31 cellular contexts compared by ENCODE assay signal in genomic region chr5:124182133-124182532, GRCh38.
A peak's percentile ranks its signal among the peaks of the same experiment; 100 is the strongest.
DNase-seq lines count a peak whose midpoint lies in the region; ATAC-seq and TF ChIP-seq lines count a peak whose summit lies in the region.
"Had no signal": no experiment of that assay in that cellular context is flagged by ENCODE, and none has a peak within 500 bp of the region (broad histone marks: within the 10 kb centered on the region; RNA-seq: fewer than 3 reads in every experiment).

No MANE protein-coding gene starts in this region.

- no peak overlapping the region for H3K27ac Mint-ChIP-seq in activated CD4-positive, alpha-beta T cell treated with anti-CD3 and anti-CD28 coated beads, Interleukin-2, amount 10 ng/mL, durations not matched to agents 7 days and 5 days
- H3K27ac Mint-ChIP-seq: activated CD8-positive, alpha-beta T cell treated with anti-CD3 and anti-CD28 coated beads for 36 hours; activated naive CD4-positive, alpha-beta T cell treated with anti-CD3 and anti-CD28 coated beads, Interleukin-2, amount 50 U/mL, for 72 hours; activated T-helper 2 cell treated with anti-CD3 and anti-CD28 coated beads, Interferon-gamma antibody, Interleukin-2, Interleukin-4, amounts not matched to agents 10 μg/mL and 5 μg/mL and 100 μg/mL, durations not matched to agents 14 hours and 24 hours and 36 hours; B cell; CD8-positive, alpha-beta T cell; effector memory CD8-positive, alpha-beta T cell; H9; natural killer cell treated with Interleukin-12 subunit alpha and Interleukin-12 subunit beta and Interleukin-15 and Interleukin-18, amount 100 ng/mL, for 72 hours; type B pancreatic cell had no signal

- peaks cover 4% of the 10 kb centered on the region for H3K4me1 ChIP-seq in MM.1S (ENCODE audit: low read length)
- no peaks in the 10 kb centered on the region for H3K4me1 ChIP-seq in left ventricle myocardium inferior

- H3K9me3 ChIP-seq in MM.1S (replicated peaks; ENCODE audit: insufficient read depth, low read length) (no peaks in the 10 kb centered on the region), left ventricle myocardium inferior (replicated peaks) (no peaks in the 10 kb centered on the region)
- H3K9me3 ChIP-seq: colonic mucosa, mucosa of descending colon had no signal

- H3F3A ChIP-seq in MM.1S (ENCODE audit: insufficient read depth, low read length), result peaks cover 9% of the 10 kb centered on the region

- H3K79me2 ChIP-seq in MM.1S (ENCODE audit: low read length), result no peaks in the 10 kb centered on the region

- H3K9ac ChIP-seq in MM.1S (ENCODE audit: low read length), result no peak overlapping the region

- no peak overlapping the region for H3K4me2 ChIP-seq in MM.1S (ENCODE audit: low read depth, low read length)

- POLR2A ChIA-PET in activated CD4-positive, alpha-beta T cell treated with anti-CD3 and anti-CD28 coated beads, Interleukin-2, amount 10 ng/mL, durations not matched to agents 7 days and 5 days (lab: Charles Lee), result no interaction called here

- no peak overlapping the region for H2AFZ ChIP-seq in MM.1S (ENCODE audit: low read length)

- H3K4me3 ChIP-seq in MM.1S (ENCODE audit: low read length), result no peak overlapping the region
- H3K4me3 ChIP-seq in left ventricle myocardium inferior, result no peak overlapping the region
- H3K4me3 ChIP-seq: cardiac muscle cell, colonic mucosa, lung, mucosa of descending colon, smooth muscle cell had no signal

- TF ChIP-seq CTCF in MM.1S (IDR thresholded peaks at IDR 0.05; ENCODE audit: low read length) (no peak), left ventricle myocardium inferior (IDR thresholded peaks at IDR 0.05; ENCODE audit: borderline replicate concordance) (no peak)

- no peaks in the 10 kb centered on the region for H3K4me1 Mint-ChIP-seq in activated CD4-positive, alpha-beta T cell treated with anti-CD3 and anti-CD28 coated beads, Interleukin-2, amount 10 ng/mL, durations not matched to agents 7 days and 5 days

- H3K9me3 Mint-ChIP-seq in activated CD4-positive, alpha-beta T cell treated with anti-CD3 and anti-CD28 coated beads, Interleukin-2, amount 10 ng/mL, durations not matched to agents 7 days and 5 days, result no peaks in the 10 kb centered on the region
- H3K9me3 Mint-ChIP-seq: activated CD8-positive, alpha-beta T cell treated with anti-CD3 and anti-CD28 coated beads for 36 hours; activated naive CD4-positive, alpha-beta T cell treated with anti-CD3 and anti-CD28 coated beads, Interleukin-2, amount 50 U/mL, for 72 hours; CD8-positive, alpha-beta T cell; natural killer cell treated with Interleukin-12 subunit alpha and Interleukin-12 subunit beta and Interleukin-15 and Interleukin-18, amount 100 ng/mL, for 72 hours had no signal

- no peak overlapping the region for H3K4me3 Mint-ChIP-seq in activated CD4-positive, alpha-beta T cell treated with anti-CD3 and anti-CD28 coated beads, Interleukin-2, amount 10 ng/mL, durations not matched to agents 7 days and 5 days
- H3K4me3 Mint-ChIP-seq: activated CD8-positive, alpha-beta T cell treated with anti-CD3 and anti-CD28 coated beads for 36 hours; B cell; CD8-positive, alpha-beta T cell; effector memory CD8-positive, alpha-beta T cell; H9; natural killer cell treated with Interleukin-12 subunit alpha and Interleukin-12 subunit beta and Interleukin-15 and Interleukin-18, amount 100 ng/mL, for 72 hours; type B pancreatic cell had no signal

- ATAC-seq in GM18511 (IDR thresholded peaks at IDR 0.05; ENCODE audit: unreplicated experiment), result peak; percentile 74
- peak; percentile 88 for ATAC-seq in GM21390 (IDR thresholded peaks at IDR 0.05; ENCODE audit: unreplicated experiment)
- ATAC-seq in HG02884 (IDR thresholded peaks at IDR 0.05; ENCODE audit: unreplicated experiment), result peak; percentile 70
- ATAC-seq in HG03095 (IDR thresholded peaks at IDR 0.05; ENCODE audit: unreplicated experiment), result no peak
- ATAC-seq: activated CD8-positive, alpha-beta T cell treated with anti-CD3 and anti-CD28 coated beads for 36 hours; activated naive CD4-positive, alpha-beta T cell treated with anti-CD3 and anti-CD28 coated beads, Interleukin-2, amount 50 U/mL, for 72 hours; CD8-positive, alpha-beta T cell; effector memory CD8-positive, alpha-beta T cell; mucosa of descending colon; natural killer cell treated with Interleukin-12 subunit alpha and Interleukin-12 subunit beta and Interleukin-15 and Interleukin-18, amount 100 ng/mL, for 72 hours had no signal

- CTCF ChIA-PET in activated CD4-positive, alpha-beta T cell treated with anti-CD3 and anti-CD28 coated beads, Interleukin-2, amount 10 ng/mL, durations not matched to agents 7 days and 5 days (lab: Charles Lee), result no interaction called here

- no peaks in the 10 kb centered on the region for H3K9me2 ChIP-seq in MM.1S (replicated peaks; ENCODE audit: insufficient read depth, low read length)

- peaks cover 54% of the 10 kb centered on the region for H3K27me3 ChIP-seq in MM.1S (replicated peaks; ENCODE audit: insufficient read depth, low read length)
- no peaks in the 10 kb centered on the region for H3K27me3 ChIP-seq in left ventricle myocardium inferior (ENCODE audit: low read depth)
- H3K27me3 ChIP-seq: cardiac muscle cell, colonic mucosa had no signal

- H3K27ac ChIP-seq in MM.1S (ENCODE audit: low read length), result no peak overlapping the region
- no peak overlapping the region for H3K27ac ChIP-seq in left ventricle myocardium inferior (replicated peaks)
- H3K27ac ChIP-seq: cardiac muscle cell had no signal

- no peaks in the 10 kb centered on the region for H3K36me3 Mint-ChIP-seq in activated CD4-positive, alpha-beta T cell treated with anti-CD3 and anti-CD28 coated beads, Interleukin-2, amount 10 ng/mL, durations not matched to agents 7 days and 5 days (ENCODE audit: low read depth)
- H3K36me3 Mint-ChIP-seq: activated naive CD4-positive, alpha-beta T cell treated with anti-CD3 and anti-CD28 coated beads, Interleukin-2, amount 50 U/mL, for 72 hours; CD8-positive, alpha-beta T cell; natural killer cell treated with Interleukin-12 subunit alpha and Interleukin-12 subunit beta and Interleukin-15 and Interleukin-18, amount 100 ng/mL, for 72 hours had no signal

- no peaks in the 10 kb centered on the region for H4K20me1 ChIP-seq in MM.1S (ENCODE audit: insufficient read depth, low read length)

- DNase-seq in MM.1S (peak; percentile 65), left ventricle myocardium inferior (no peak), T-helper 9 cell (no peak)
- no peak for DNase-seq in activated CD4-positive, alpha-beta T cell treated with anti-CD3 and anti-CD28 coated beads, Interleukin-2, amount 10 ng/mL, durations not matched to agents 7 days and 5 days
- DNase-seq: activated CD4-positive, CD25-positive, alpha-beta regulatory T cell treated with anti-CD3 and anti-CD28 coated beads, Interleukin-2, amount 50 U/mL, for 72 hours; activated CD8-positive, alpha-beta T cell treated with anti-CD3 and anti-CD28 coated beads for 36 hours; aorta; CD8-positive, alpha-beta T cell; colonic mucosa; DMS 273 treated with DMSO at 0.1 percent for 48 hours; effector memory CD8-positive, alpha-beta T cell; EL; erythroblast; H9; KBM-7; mucosa of descending colon; NCI-H1417 treated with DMSO at 0.1 percent for 48 hours; NCI-H345; stimulated activated CD4-positive, alpha-beta T cell treated with anti-CD3 and anti-CD28 coated beads, Interleukin-1b, Interleukin-23, amount 100 ng/mL, for 48 hours had no signal

- H3K27me3 Mint-ChIP-seq in activated CD4-positive, alpha-beta T cell treated with anti-CD3 and anti-CD28 coated beads, Interleukin-2, amount 10 ng/mL, durations not matched to agents 7 days and 5 days, result no peaks in the 10 kb centered on the region
- H3K27me3 Mint-ChIP-seq: activated CD8-positive, alpha-beta T cell treated with anti-CD3 and anti-CD28 coated beads for 36 hours; B cell; effector memory CD8-positive, alpha-beta T cell; natural killer cell treated with Interleukin-12 subunit alpha and Interleukin-12 subunit beta and Interleukin-15 and Interleukin-18, amount 100 ng/mL, for 72 hours had no signal

- intact Hi-C loops in left ventricle myocardium inferior (cut with micrococcal nuclease), result no loop called here

- no peaks in the 10 kb centered on the region for H3K36me3 ChIP-seq in MM.1S (replicated peaks; ENCODE audit: insufficient read depth, low read length)
- no peaks in the 10 kb centered on the region for H3K36me3 ChIP-seq in left ventricle myocardium inferior
- H3K36me3 ChIP-seq: cardiac muscle cell, colonic mucosa had no signal
